1 cellular context compared by ENCODE assay signal in genomic region chr2:196653843-196654242, GRCh38.
A peak's percentile ranks its signal among the peaks of the same experiment; 100 is the strongest.
TF ChIP-seq lines count a peak whose summit lies in the region.

No MANE protein-coding gene starts in this region.

TF ChIP-seq in H1, 55 proteins besides CTCF, POLR2A, EP300 and RAD21:
- TF ChIP-seq GABPA (IDR thresholded peaks at IDR 0.05; ENCODE audit: borderline replicate concordance, insufficient read depth, low read length) (no peak), ZNF274 (IDR thresholded peaks at IDR 0.05; ENCODE audit: borderline replicate concordance, extremely low read depth, low read length) (peak; percentile 50; the same call in 1 of the 2 replicates), SP1 (IDR thresholded peaks at IDR 0.05; ENCODE audit: low read depth, low read length) (no peak)
